ENCODE assay signal across 8 cellular contexts in the genomic region with DNA sequence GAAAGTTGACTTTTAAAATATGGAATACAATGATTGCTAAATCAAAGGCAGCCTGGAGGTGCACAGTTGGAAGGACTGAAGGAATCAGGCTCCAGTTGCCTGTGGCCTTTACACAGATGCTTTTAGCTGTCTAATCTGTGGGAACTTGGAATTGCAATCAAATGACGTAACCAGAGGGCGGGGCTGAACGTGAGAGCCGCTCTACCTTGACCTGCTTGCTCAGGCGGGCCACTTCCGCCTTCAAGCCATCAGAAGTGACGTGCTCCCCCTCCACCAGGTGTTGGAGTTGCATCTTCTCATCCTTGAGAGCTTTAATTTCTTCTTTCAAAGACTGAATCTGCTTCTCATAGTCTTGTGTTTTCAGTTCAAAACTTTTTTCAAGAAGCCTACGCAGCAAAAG. TPM values are rescaled to one million over a fixed set of nuclear protein-coding genes. Genes with fewer than 3 reads are reported as not detected.
A peak's percentile ranks its signal among the peaks of the same experiment; 100 is the strongest.
DNase-seq lines count a peak whose midpoint lies in the region; ATAC-seq and TF ChIP-seq lines count a peak whose summit lies in the region.
"Had no signal": no experiment of that assay in that cellular context is flagged by ENCODE, and none has a peak within 500 bp of the region (broad histone marks: within the 10 kb centered on the region; RNA-seq: fewer than 3 reads in every experiment).

No MANE protein-coding gene starts in this region.

- H3K27me3 Mint-ChIP-seq in stimulated activated memory B cell treated with anti-CD40 and anti-IgM and Interleukin-4, amounts not matched to agents 10 μg/mL and 1 μg/mL and 100 μg/mL, for 72 hours = no peaks in the 10 kb centered on the region
- no peaks in the 10 kb centered on the region for H3K27me3 Mint-ChIP-seq in activated T-helper 2 cell treated with anti-CD3 and anti-CD28 coated beads, Interferon-gamma antibody, Interleukin-2, Interleukin-4, amounts not matched to agents 10 μg/mL and 5 μg/mL and 100 μg/mL, durations not matched to agents 14 hours and 24 hours and 36 hours (ENCODE audit: low read depth)

- peak; percentile 28 for TF ChIP-seq CTCF in foreskin keratinocyte (conservative IDR thresholded peaks at IDR 0.05)

- DNase-seq in NCI-H2107 treated with DMSO at 0.1 percent for 48 hours (lab: John Stamatoyannopoulos, UW; ENCODE audit: unreplicated experiment) (peak; percentile 23), foreskin keratinocyte (peak; percentile 83 to 92), NCI-H128 (lab: John Stamatoyannopoulos, UW; ENCODE audit: unreplicated experiment) (no peak), cerebellar cortex (ENCODE audit: low spot score) (no peak)
- DNase-seq in activated T-helper 2 cell treated with anti-CD3 and anti-CD28 coated beads, Interferon-gamma antibody, Interleukin-2, Interleukin-4, amounts not matched to agents 10 μg/mL and 5 μg/mL and 100 μg/mL, durations not matched to agents 14 hours and 24 hours and 36 hours (ENCODE audit: low spot score) = no peak

- H3K27ac ChIP-seq in foreskin keratinocyte = peak overlapping the region; percentile 28
- H3K27ac ChIP-seq: right atrium auricular region had no signal

- no peaks in the 10 kb centered on the region for H3K9me3 Mint-ChIP-seq in stimulated activated memory B cell treated with anti-CD40 and anti-IgM and Interleukin-4, amounts not matched to agents 10 μg/mL and 1 μg/mL and 100 μg/mL, for 72 hours
- H3K9me3 Mint-ChIP-seq in activated T-helper 2 cell treated with anti-CD3 and anti-CD28 coated beads, Interferon-gamma antibody, Interleukin-2, Interleukin-4, amounts not matched to agents 10 μg/mL and 5 μg/mL and 100 μg/mL, durations not matched to agents 14 hours and 24 hours and 36 hours = no peaks in the 10 kb centered on the region

- H3K4me1 ChIP-seq in foreskin keratinocyte = peaks cover 7% of the 10 kb centered on the region

- intact Hi-C loops in activated T-helper 2 cell treated with anti-CD3 and anti-CD28 coated beads, Interferon-gamma antibody, Interleukin-2, Interleukin-4, amounts not matched to agents 10 μg/mL and 5 μg/mL and 100 μg/mL, durations not matched to agents 14 hours and 24 hours and 36 hours (cut with micrococcal nuclease) = no loop called here

- no peaks in the 10 kb centered on the region for H3K27me3 ChIP-seq in foreskin keratinocyte
- H3K27me3 ChIP-seq: right atrium auricular region had no signal

- peaks cover 67% of the 10 kb centered on the region for H3K4me1 Mint-ChIP-seq in stimulated activated memory B cell treated with anti-CD40 and anti-IgM and Interleukin-4, amounts not matched to agents 10 μg/mL and 1 μg/mL and 100 μg/mL, for 72 hours
- peaks cover 22% of the 10 kb centered on the region for H3K4me1 Mint-ChIP-seq in activated T-helper 2 cell treated with anti-CD3 and anti-CD28 coated beads, Interferon-gamma antibody, Interleukin-2, Interleukin-4, amounts not matched to agents 10 μg/mL and 5 μg/mL and 100 μg/mL, durations not matched to agents 14 hours and 24 hours and 36 hours (ENCODE audit: low read depth)

- peak overlapping the region; percentile 95 for H3K27ac Mint-ChIP-seq in stimulated activated memory B cell treated with anti-CD40 and anti-IgM and Interleukin-4, amounts not matched to agents 10 μg/mL and 1 μg/mL and 100 μg/mL, for 72 hours
- no peak overlapping the region for H3K27ac Mint-ChIP-seq in activated T-helper 2 cell treated with anti-CD3 and anti-CD28 coated beads, Interferon-gamma antibody, Interleukin-2, Interleukin-4, amounts not matched to agents 10 μg/mL and 5 μg/mL and 100 μg/mL, durations not matched to agents 14 hours and 24 hours and 36 hours

- ATAC-seq in GM19351 (IDR thresholded peaks at IDR 0.05; ENCODE audit: unreplicated experiment) = peak; percentile 32
- peak; percentile 94 for ATAC-seq in foreskin keratinocyte
- peak; percentile 71 for ATAC-seq in stimulated activated memory B cell treated with anti-CD40 and anti-IgM and Interleukin-4, amounts not matched to agents 10 μg/mL and 1 μg/mL and 100 μg/mL, for 72 hours

- H3K36me3 Mint-ChIP-seq in stimulated activated memory B cell treated with anti-CD40 and anti-IgM and Interleukin-4, amounts not matched to agents 10 μg/mL and 1 μg/mL and 100 μg/mL, for 72 hours = no peaks in the 10 kb centered on the region
- no peaks in the 10 kb centered on the region for H3K36me3 Mint-ChIP-seq in activated T-helper 2 cell treated with anti-CD3 and anti-CD28 coated beads, Interferon-gamma antibody, Interleukin-2, Interleukin-4, amounts not matched to agents 10 μg/mL and 5 μg/mL and 100 μg/mL, durations not matched to agents 14 hours and 24 hours and 36 hours (ENCODE audit: low read depth)

- H3K4me3 Mint-ChIP-seq in stimulated activated memory B cell treated with anti-CD40 and anti-IgM and Interleukin-4, amounts not matched to agents 10 μg/mL and 1 μg/mL and 100 μg/mL, for 72 hours = no peak overlapping the region
- H3K4me3 Mint-ChIP-seq in activated T-helper 2 cell treated with anti-CD3 and anti-CD28 coated beads, Interferon-gamma antibody, Interleukin-2, Interleukin-4, amounts not matched to agents 10 μg/mL and 5 μg/mL and 100 μg/mL, durations not matched to agents 14 hours and 24 hours and 36 hours (ENCODE audit: low read depth) = no peak overlapping the region

RNA-seq across cellular contexts. Expression of gene GNB5, which starts 37.7 kb away (rescaled TPM):
- 34.4 and 37.5 TPM in 2 replicates for total RNA-seq in foreskin keratinocyte
- polyA plus RNA-seq in foreskin keratinocyte = 22.0 and 22.3 TPM in 2 replicates
- 25.8 and 27.4 TPM in 2 replicates for total RNA-seq in activated T-helper 2 cell treated with anti-CD3 and anti-CD28 coated beads, Interferon-gamma antibody, Interleukin-2, Interleukin-4, amounts not matched to agents 10 μg/mL and 5 μg/mL and 100 μg/mL, durations not matched to agents 14 hours and 24 hours and 36 hours

Comparison
In these comparisons a context has a peak if more than half of its experiments do, and no peak if none do; other contexts are left out.
1. ATAC-seq: peak in every context shown above with its lines; median percentile 94 in foreskin keratinocyte; 71 in stimulated activated memory B cell treated with anti-CD40 and anti-IgM and Interleukin-4, amounts not matched to agents 10 μg/mL and 1 μg/mL and 100 μg/mL, for 72 hours; 32 in GM19351.
2. DNase-seq: peak in NCI-H2107 treated with DMSO at 0.1 percent for 48 hours (single experiment) and foreskin keratinocyte (2 of 2); none in NCI-H128 (single experiment), cerebellar cortex (single experiment) and activated T-helper 2 cell treated with anti-CD3 and anti-CD28 coated beads, Interferon-gamma antibody, Interleukin-2, Interleukin-4, amounts not matched to agents 10 μg/mL and 5 μg/mL and 100 μg/mL, durations not matched to agents 14 hours and 24 hours and 36 hours (single experiment).